ENCODE assay signal across 8 cellular contexts in genomic region chr3:44104668-44105321, GRCh38.
DNase-seq lines count a peak whose midpoint lies in the region; ATAC-seq and TF ChIP-seq lines count a peak whose summit lies in the region.

No MANE protein-coding gene starts in this region.

- no peak overlapping the region for H3K27ac ChIP-seq in sigmoid colon

- peaks cover 0 to 5% (median 0%) of the 10 kb centered on the region in 3 donors for H3K27me3 ChIP-seq in sigmoid colon

- H3K27ac Mint-ChIP-seq in activated CD8-positive, alpha-beta T cell treated with anti-CD3 and anti-CD28 coated beads for 36 hours: peak overlapping the region; percentile 10

- TF ChIP-seq CTCF in GM20000 (IDR thresholded peaks at IDR 0.05; ENCODE audit: extremely low read depth, missing control alignments): no peak
- no peak for TF ChIP-seq CTCF in activated CD8-positive, alpha-beta T cell treated with anti-CD3 and anti-CD28 coated beads for 36 hours (IDR thresholded peaks at IDR 0.05)
- TF ChIP-seq CTCF in sigmoid colon (IDR thresholded peaks at IDR 0.05): no peak

- 61 to 75% methylated on average over 4 of the region's 4 CpGs for WGBS in sigmoid colon, 2 donors

- no peaks in the 10 kb centered on the region for H3K9me3 Mint-ChIP-seq in activated CD8-positive, alpha-beta T cell treated with anti-CD3 and anti-CD28 coated beads for 36 hours

- TF ChIP-seq POLR2A in erythroblast (IDR thresholded peaks at IDR 0.05; ENCODE audit: low read length) (no peak), sigmoid colon (IDR thresholded peaks at IDR 0.05) (no peak)

- peak; percentile 97 for ATAC-seq in HG03460 (IDR thresholded peaks at IDR 0.05; ENCODE audit: unreplicated experiment)
- peak; percentile 100 for ATAC-seq in activated CD8-positive, alpha-beta T cell treated with anti-CD3 and anti-CD28 coated beads for 36 hours

- in situ Hi-C loops in G401 (cut with HindIII; ENCODE audit: low sequenced_read_pairs): no loop called here

- H3K4me3 ChIP-seq in sigmoid colon: no peak overlapping the region

- POLR2A ChIA-PET in activated CD8-positive, alpha-beta T cell treated with anti-CD3 and anti-CD28 coated beads for 36 hours (lab: Charles Lee): no interaction called here

- H3K27me3 Mint-ChIP-seq in activated CD8-positive, alpha-beta T cell treated with anti-CD3 and anti-CD28 coated beads for 36 hours: peaks cover 29% of the 10 kb centered on the region

- H3K9me3 ChIP-seq in sigmoid colon: no peaks in the 10 kb centered on the region

- intact Hi-C loops in activated CD8-positive, alpha-beta T cell treated with anti-CD3 and anti-CD28 coated beads for 36 hours (cut with micrococcal nuclease): no loop called here
- intact Hi-C loops in sigmoid colon (cut with DNase I): no loop called here

- no peaks in the 10 kb centered on the region for H3K36me3 ChIP-seq in sigmoid colon

- DNase-seq in COLO668 (lab: John Stamatoyannopoulos, UW; ENCODE audit: unreplicated experiment) (peak; percentile 2), GM20000 (ENCODE audit: low spot score) (peak; percentile 72), kidney tubule cell (ENCODE audit: low spot score) (peak; percentile 93), erythroblast (lab: John Stamatoyannopoulos, UW) (no peak), sigmoid colon (no peak), G401 (ENCODE audit: low spot score) (no peak)
- DNase-seq in activated CD8-positive, alpha-beta T cell treated with anti-CD3 and anti-CD28 coated beads for 36 hours: peak; percentile 81

- H3K36me3 Mint-ChIP-seq in activated CD8-positive, alpha-beta T cell treated with anti-CD3 and anti-CD28 coated beads for 36 hours (ENCODE audit: low read depth): no peaks in the 10 kb centered on the region

- H3K4me3 Mint-ChIP-seq in activated CD8-positive, alpha-beta T cell treated with anti-CD3 and anti-CD28 coated beads for 36 hours: no peak overlapping the region

- no peaks in the 10 kb centered on the region for H3K4me1 ChIP-seq in sigmoid colon

- CTCF ChIA-PET in activated CD8-positive, alpha-beta T cell treated with anti-CD3 and anti-CD28 coated beads for 36 hours (lab: Charles Lee): no interaction called here

- TF ChIP-seq EP300 in sigmoid colon (IDR thresholded peaks at IDR 0.05): no peak

- H3K4me1 Mint-ChIP-seq in activated CD8-positive, alpha-beta T cell treated with anti-CD3 and anti-CD28 coated beads for 36 hours (ENCODE audit: low read depth): peaks cover 19% of the 10 kb centered on the region

Comparison
In these comparisons a context has a peak if more than half of its experiments do, and no peak if none do; other contexts are left out.
1. DNase-seq: peak in COLO668 (single experiment), GM20000 (single experiment), activated CD8-positive, alpha-beta T cell treated with anti-CD3 and anti-CD28 coated beads for 36 hours (single experiment) and kidney tubule cell (single experiment); none in erythroblast (0 of 2), sigmoid colon (single experiment) and G401 (single experiment).